17 cellular contexts compared by ENCODE assay signal in genomic region chr1:53330819-53331218, GRCh38. TPM values are rescaled to one million over a fixed set of nuclear protein-coding genes. Genes with fewer than 3 reads are reported as not detected.
DNase-seq lines count a peak whose midpoint lies in the region; ATAC-seq and TF ChIP-seq lines count a peak whose summit lies in the region.
"Had no signal": no experiment of that assay in that cellular context is flagged by ENCODE, and none has a peak within 500 bp of the region (broad histone marks: within the 10 kb centered on the region; RNA-seq: fewer than 3 reads in every experiment).

No MANE protein-coding gene starts in this region.

- H3K27ac Mint-ChIP-seq in activated T-cell treated with anti-CD3 and anti-CD28 coated beads, Interleukin-2, amount 50 U/mL, for 24 hours, result no peak overlapping the region
- H3K27ac Mint-ChIP-seq: mesothelial cell of epicardium, T-cell had no signal

- H3K27ac ChIP-seq in breast epithelium, result peak overlapping the region; percentile 30 to 57
- H3K27ac ChIP-seq: ascending aorta, esophagus muscularis mucosa, skin epidermis had no signal

- no peak for TF ChIP-seq CTCF in breast epithelium (IDR thresholded peaks at IDR 0.05)

- peaks cover 12% of the 10 kb centered on the region for H3K36me3 Mint-ChIP-seq in activated T-cell treated with anti-CD3 and anti-CD28 coated beads, Interleukin-2, amount 50 U/mL, for 24 hours (ENCODE audit: low read depth)
- H3K36me3 Mint-ChIP-seq in activated T-cell treated with anti-CD3 and anti-CD28 coated beads, Interleukin-2, amount 50 U/mL, for 4 hours (ENCODE audit: insufficient read depth), result no peaks in the 10 kb centered on the region
- H3K36me3 Mint-ChIP-seq: mesothelial cell of epicardium, T-cell had no signal

- no peak for ATAC-seq in activated T-cell treated with anti-CD3 and anti-CD28 coated beads, Interleukin-2, amount 50 U/mL, for 4 hours
- ATAC-seq in HG03108 (IDR thresholded peaks at IDR 0.05; ENCODE audit: unreplicated experiment), result no peak
- ATAC-seq: T-cell had no signal

- peak; percentile 25 for DNase-seq in activated T-cell treated with anti-CD3 and anti-CD28 coated beads, Interleukin-2, amount 50 U/mL, for 24 hours
- no peak for DNase-seq in activated T-cell treated with anti-CD3 and anti-CD28 coated beads, Interleukin-2, amount 50 U/mL, for 4 hours
- DNase-seq in H4 (ENCODE audit: low spot score) (peak; percentile 50), breast epithelium (ENCODE audit: low spot score in 2 of 2) (peak; percentile 35 to 64), posterior vena cava (ENCODE audit: low spot score) (peak; percentile 78), kidney tubule cell (ENCODE audit: low spot score) (no peak), HCEC 1CT (no peak)
- DNase-seq: cortex of kidney, Kasumi-1, NCI-H2029, NCI-H526 treated with DMSO at 0.1 percent for 48 hours had no signal

- H3K27me3 Mint-ChIP-seq in activated T-cell treated with anti-CD3 and anti-CD28 coated beads, Interleukin-2, amount 50 U/mL, for 24 hours, result no peaks in the 10 kb centered on the region
- no peaks in the 10 kb centered on the region for H3K27me3 Mint-ChIP-seq in activated T-cell treated with anti-CD3 and anti-CD28 coated beads, Interleukin-2, amount 50 U/mL, for 4 hours (ENCODE audit: low read depth)
- H3K27me3 Mint-ChIP-seq: T-cell had no signal

- H3K4me3 Mint-ChIP-seq in activated T-cell treated with anti-CD3 and anti-CD28 coated beads, Interleukin-2, amount 50 U/mL, for 24 hours, result no peak overlapping the region
- no peak overlapping the region for H3K4me3 Mint-ChIP-seq in activated T-cell treated with anti-CD3 and anti-CD28 coated beads, Interleukin-2, amount 50 U/mL, for 4 hours
- H3K4me3 Mint-ChIP-seq: mesothelial cell of epicardium, T-cell had no signal

- no peaks in the 10 kb centered on the region for H3K9me3 ChIP-seq in breast epithelium
- H3K9me3 ChIP-seq: ascending aorta, esophagus muscularis mucosa had no signal

- H3K27me3 ChIP-seq in breast epithelium, result no peaks in the 10 kb centered on the region
- H3K27me3 ChIP-seq: ascending aorta, esophagus muscularis mucosa had no signal

- no peaks in the 10 kb centered on the region for H3K36me3 ChIP-seq in breast epithelium
- H3K36me3 ChIP-seq: ascending aorta, esophagus muscularis mucosa had no signal

- H3K4me3 ChIP-seq in breast epithelium, result no peak overlapping the region
- H3K4me3 ChIP-seq: ascending aorta, esophagus muscularis mucosa, skin epidermis had no signal

- H3K9me3 Mint-ChIP-seq in activated T-cell treated with anti-CD3 and anti-CD28 coated beads, Interleukin-2, amount 50 U/mL, for 24 hours, result no peaks in the 10 kb centered on the region
- no peaks in the 10 kb centered on the region for H3K9me3 Mint-ChIP-seq in activated T-cell treated with anti-CD3 and anti-CD28 coated beads, Interleukin-2, amount 50 U/mL, for 4 hours
- H3K9me3 Mint-ChIP-seq: mesothelial cell of epicardium, T-cell had no signal

- H3K4me1 Mint-ChIP-seq in activated T-cell treated with anti-CD3 and anti-CD28 coated beads, Interleukin-2, amount 50 U/mL, for 24 hours (ENCODE audit: low read depth), result peaks cover 13% of the 10 kb centered on the region
- H3K4me1 Mint-ChIP-seq in activated T-cell treated with anti-CD3 and anti-CD28 coated beads, Interleukin-2, amount 50 U/mL, for 4 hours (ENCODE audit: low read depth), result peaks cover 14% of the 10 kb centered on the region

- peaks cover 0 to 4% of the 10 kb centered on the region in 2 donors for H3K4me1 ChIP-seq in breast epithelium

- TF ChIP-seq POLR2A in breast epithelium (IDR thresholded peaks at IDR 0.05), result no peak

- intact Hi-C loops in breast epithelium (cut with DNase I; ENCODE audit: low total_unique reads), result no loop called here
- intact Hi-C loops in posterior vena cava (cut with DNase I), result no loop called here

RNA-seq across cellular contexts. Expression of gene LRP8, which starts 2.9 kb away (rescaled TPM):
- total RNA-seq in activated T-cell treated with anti-CD3 and anti-CD28 coated beads, Interleukin-2, amount 50 U/mL, for 4 hours, result 10 to 100 TPM; 53.1 to 58.0 (median 54.6) TPM
- 53.0 and 61.1 TPM in 2 replicates for total RNA-seq in H4 (2014; rRNA removed; shearing (Covaris generic))
- total RNA-seq in breast epithelium (10 to 100 TPM in 1 of 3 donors, 1 to 10 TPM in 2; 1.6 to 14.7 (median 6.3) TPM), posterior vena cava (1 to 10 TPM; 5.7 to 7.2 TPM)

Comparison
In these comparisons a context has a peak if more than half of its experiments do, and no peak if none do; other contexts are left out.
1. DNase-seq: peak in activated T-cell treated with anti-CD3 and anti-CD28 coated beads, Interleukin-2, amount 50 U/mL, for 24 hours (single experiment), H4 (single experiment), breast epithelium (2 of 2) and posterior vena cava (single experiment); none in activated T-cell treated with anti-CD3 and anti-CD28 coated beads, Interleukin-2, amount 50 U/mL, for 4 hours (single experiment), kidney tubule cell (single experiment) and HCEC 1CT (single experiment).